In genomic region chr4:80266902-80267380, GRCh38 we compare ENCODE assay signal across 8 cellular contexts. TPM values are rescaled to one million over a fixed set of nuclear protein-coding genes. Genes with fewer than 3 reads are reported as not detected.
DNase-seq lines count a peak whose midpoint lies in the region; ATAC-seq and TF ChIP-seq lines count a peak whose summit lies in the region.

No MANE protein-coding gene starts in this region.

- H3K79me2 ChIP-seq in Loucy (ENCODE audit: insufficient read depth, low read length) = no peaks in the 10 kb centered on the region

- no peak overlapping the region for H3K27ac ChIP-seq in thoracic aorta

- H4K20me1 ChIP-seq in Loucy (ENCODE audit: insufficient read depth, low read length, poor library complexity, severe bottlenecking) = no peaks in the 10 kb centered on the region

- H3K9me2 ChIP-seq in Loucy (replicated peaks; ENCODE audit: low read depth, low read length) = no peaks in the 10 kb centered on the region

- no peak overlapping the region for H2AFZ ChIP-seq in Loucy (ENCODE audit: low read length)

- peaks cover 6% of the 10 kb centered on the region for H3K27me3 ChIP-seq in GM06990 (replicated peaks; ENCODE audit: control insufficient read depth, insufficient read depth, low read length)
- H3K27me3 ChIP-seq in Loucy (ENCODE audit: insufficient read depth, low read length, poor library complexity, severe bottlenecking) = peaks cover 6% of the 10 kb centered on the region
- peaks cover 5% of the 10 kb centered on the region for H3K27me3 ChIP-seq in thoracic aorta (replicated peaks; ENCODE audit: insufficient read depth)

- ATAC-seq in thoracic aorta (ENCODE audit: insufficient number of reproducible peaks, low FRiP score, low read depth) = no peak
- ATAC-seq in HG03378 (IDR thresholded peaks at IDR 0.05; ENCODE audit: unreplicated experiment) = no peak

- H3K4me1 ChIP-seq in Loucy (ENCODE audit: insufficient read depth, low read length, poor library complexity, severe bottlenecking) = no peaks in the 10 kb centered on the region
- peaks cover 6 to 33% of the 10 kb centered on the region in 2 donors for H3K4me1 ChIP-seq in thoracic aorta (ENCODE audit: control insufficient read depth in 1 of 2, low read depth in 2 of 2)

- H3K4me2 ChIP-seq in Loucy (ENCODE audit: low read depth, low read length, poor library complexity, severe bottlenecking) = peak overlapping the region; percentile 33

- H3K9ac ChIP-seq in Loucy (ENCODE audit: low read depth, low read length, poor library complexity, severe bottlenecking) = no peak overlapping the region

- DNase-seq in GM06990 (ENCODE audit: extremely low read depth, insufficient read length) (no peak), astrocyte of the hippocampus (ENCODE audit: low read depth, low spot score) (peak; percentile 77), islet precursor cell (peak; percentile 73), thoracic aorta (ENCODE audit: low spot score) (no peak), NCI-H774 (lab: John Stamatoyannopoulos, UW) (no peak), superior temporal gyrus (ENCODE audit: extremely low spot score) (no peak)

- peak overlapping the region; percentile 40 for H3K4me3 ChIP-seq in GM06990 (replicated peaks; ENCODE audit: low read depth, low read length)
- no peak overlapping the region for H3K4me3 ChIP-seq in Loucy (ENCODE audit: low read length, poor library complexity, severe bottlenecking)
- H3K4me3 ChIP-seq in thoracic aorta = peak overlapping the region; percentile 69

- no peak for TF ChIP-seq CTCF in GM06990 (IDR thresholded peaks at IDR 0.05; ENCODE audit: insufficient read depth, low read length, poor library complexity, severe bottlenecking)
- no peak for TF ChIP-seq CTCF in Loucy (conservative IDR thresholded peaks at IDR 0.05; ENCODE audit: low read length)
- no peak for TF ChIP-seq CTCF in thoracic aorta (IDR thresholded peaks at IDR 0.05)

- H3K9me3 ChIP-seq in Loucy (ENCODE audit: insufficient read depth, low read depth, low read length) = no peaks in the 10 kb centered on the region
- no peaks in the 10 kb centered on the region for H3K9me3 ChIP-seq in thoracic aorta

- H3F3A ChIP-seq in Loucy (ENCODE audit: low read depth) = no peaks in the 10 kb centered on the region

- no peaks in the 10 kb centered on the region for H3K36me3 ChIP-seq in GM06990 (ENCODE audit: control insufficient read depth, insufficient read depth, low read length)
- no peaks in the 10 kb centered on the region for H3K36me3 ChIP-seq in Loucy (ENCODE audit: insufficient read depth, low read length)
- H3K36me3 ChIP-seq in thoracic aorta = no peaks in the 10 kb centered on the region

RNA-seq across cellular contexts. Expression of gene FGF5, which starts 0.5 kb away (rescaled TPM):
- total RNA-seq in thoracic aorta = not detected

Comparison
In these comparisons a context has a peak if more than half of its experiments do, and no peak if none do; other contexts are left out.
1. DNase-seq: peak in astrocyte of the hippocampus (single experiment) and islet precursor cell (single experiment); none in GM06990 (single experiment), thoracic aorta (single experiment), NCI-H774 (single experiment) and superior temporal gyrus (single experiment).